28 cellular contexts compared by ENCODE assay signal in the genomic region with DNA sequence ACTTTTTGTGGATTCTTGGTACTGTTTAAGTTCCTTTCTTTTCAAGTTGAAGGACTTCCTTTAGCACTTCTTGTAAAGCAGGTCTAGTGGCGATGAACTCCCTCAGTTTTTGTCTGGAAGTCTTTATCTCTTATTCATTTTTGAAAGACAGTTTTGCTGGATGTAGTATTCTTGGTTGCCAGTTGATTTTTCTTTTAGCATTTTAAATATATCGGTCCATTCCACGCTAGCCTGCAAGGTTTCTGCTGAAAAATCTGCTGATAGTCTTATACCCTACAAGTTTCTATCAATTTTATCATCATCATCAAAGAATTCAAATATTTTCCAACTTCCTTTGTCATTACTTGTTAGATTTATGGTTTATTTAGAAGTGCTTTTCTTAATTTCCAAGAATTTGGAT. TPM values are rescaled to one million over a fixed set of nuclear protein-coding genes. Genes with fewer than 3 reads are reported as not detected.
"Had no signal": no experiment of that assay in that cellular context is flagged by ENCODE, and none has a peak within 500 bp of the region (broad histone marks: within the 10 kb centered on the region; RNA-seq: fewer than 3 reads in every experiment).

No MANE protein-coding gene starts in this region.

- FAIRE-seq: colon, endometrium, endothelial cell of umbilical vein, frontal cortex had no signal

- H3K9me3 ChIP-seq: colonic mucosa, esophagus squamous epithelium, gastrocnemius medialis had no signal

- H3K27ac ChIP-seq: colonic mucosa, coronary artery, dorsolateral prefrontal cortex, epithelial cell of prostate, esophagus muscularis mucosa, esophagus squamous epithelium, foreskin keratinocyte, gastrocnemius medialis, gastroesophageal sphincter, heart left ventricle, heart right ventricle had no signal

- H3K4me3 ChIP-seq: colonic mucosa, coronary artery, dorsolateral prefrontal cortex, esophagus muscularis mucosa, esophagus squamous epithelium, gastrocnemius medialis, gastroesophageal sphincter, heart left ventricle, heart right ventricle had no signal

- H3K27me3 ChIP-seq: colonic mucosa, dorsolateral prefrontal cortex, foreskin keratinocyte had no signal

- H3K36me3 ChIP-seq: colonic mucosa, esophagus muscularis mucosa, esophagus squamous epithelium, gastrocnemius medialis, gastroesophageal sphincter, heart left ventricle, heart right ventricle had no signal

- H3K4me1 ChIP-seq: colonic mucosa, esophagus muscularis mucosa, esophagus squamous epithelium, foreskin keratinocyte, gastrocnemius medialis, gastroesophageal sphincter, heart left ventricle, heart right ventricle had no signal

- DNase-seq: colonic mucosa; cortex of kidney; dermis blood vessel endothelial cell; dorsolateral prefrontal cortex; effector CD4-positive, alpha-beta T cell; effector CD8-positive, alpha-beta T cell; effector memory CD4-positive, alpha-beta T cell; effector memory CD8-positive, alpha-beta T cell; endodermal cell; erythroblast; esophagus squamous epithelium; foreskin fibroblast; foreskin keratinocyte; foreskin melanocyte; gastrocnemius medialis; glutamatergic neuron; head of caudate nucleus; heart left ventricle; heart right ventricle had no signal

RNA-seq across cellular contexts. Expression of a gene that starts 40.9 kb away (rescaled TPM):
- polyA plus RNA-seq: endothelial cell of umbilical vein, fibroblast of lung, heart left ventricle, heart right ventricle had no signal
